9 cellular contexts compared by ENCODE assay signal in the genomic region with DNA sequence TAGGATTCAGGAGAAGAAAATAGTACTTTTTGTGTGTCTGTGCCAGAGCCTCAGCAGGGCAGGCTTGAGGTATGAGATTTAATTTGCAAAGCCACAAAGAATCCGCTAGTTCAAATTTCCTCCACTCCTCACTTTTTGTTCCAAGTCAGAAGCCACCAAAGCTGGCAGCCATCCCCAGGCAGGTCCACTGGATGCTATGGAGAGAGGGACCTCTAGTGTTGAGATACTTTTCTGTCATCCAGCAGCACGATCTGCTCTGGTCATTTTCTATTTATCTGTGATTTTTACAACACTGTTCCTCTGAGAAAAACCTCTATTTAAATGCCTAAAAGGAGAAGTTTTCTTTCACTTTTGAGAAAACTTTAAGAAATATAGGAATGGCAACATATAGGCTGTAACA.
DNase-seq lines count a peak whose midpoint lies in the region; ATAC-seq and TF ChIP-seq lines count a peak whose summit lies in the region.
"Had no signal": no experiment of that assay in that cellular context is flagged by ENCODE, and none has a peak within 500 bp of the region (broad histone marks: within the 10 kb centered on the region; RNA-seq: fewer than 3 reads in every experiment).

No MANE protein-coding gene starts in this region.

- no peak overlapping the region for H3K56ac ChIP-seq in mesendoderm (ENCODE audit: low read length)

- H3K4me2 ChIP-seq in mesendoderm (ENCODE audit: low read length), result no peak overlapping the region

- TF ChIP-seq CTCF in HFFc6 (IDR thresholded peaks at IDR 0.05) (peak; percentile 83), endodermal cell (conservative IDR thresholded peaks at IDR 0.05) (peak; percentile 93)

- H3K9me3 ChIP-seq in endodermal cell (ENCODE audit: control insufficient read depth, low read length), result peaks cover 15% of the 10 kb centered on the region
- H3K9me3 ChIP-seq: neutrophil had no signal

- no peak overlapping the region for H4K5ac ChIP-seq in mesendoderm (ENCODE audit: low read length)

- no peaks in the 10 kb centered on the region for H3K79me2 ChIP-seq in mesendoderm (ENCODE audit: control insufficient read depth, insufficient read depth, low read length)

- H3K9ac ChIP-seq in endodermal cell (ENCODE audit: extremely low read depth, low read length, poor library complexity, severe bottlenecking), result no peak overlapping the region
- H3K9ac ChIP-seq in mesendoderm (ENCODE audit: low read length), result no peak overlapping the region

- H3K27ac ChIP-seq in endodermal cell (ENCODE audit: low read depth, low read length), result no peak overlapping the region
- H3K27ac ChIP-seq in mesendoderm (ENCODE audit: low read depth, low read length), result no peak overlapping the region
- H3K27ac ChIP-seq: neutrophil had no signal

- H2AK5ac ChIP-seq in mesendoderm (ENCODE audit: low read length), result no peak overlapping the region

- no peak for ATAC-seq in HG02981 (IDR thresholded peaks at IDR 0.05; ENCODE audit: unreplicated experiment)
- no peak for ATAC-seq in HG02610 (IDR thresholded peaks at IDR 0.05; ENCODE audit: unreplicated experiment)
- no peak for ATAC-seq in GM19395 (IDR thresholded peaks at IDR 0.05; ENCODE audit: unreplicated experiment)

- H2BK120ac ChIP-seq in mesendoderm (ENCODE audit: low read depth, low read length), result no peak overlapping the region

- no peak overlapping the region for H3K27ac Mint-ChIP-seq in HFFc6
- no peak overlapping the region for H3K27ac Mint-ChIP-seq in endodermal cell

- no peak overlapping the region for H4K8ac ChIP-seq in mesendoderm (ENCODE audit: low read depth, low read length)

- H3K4me1 ChIP-seq in endodermal cell (ENCODE audit: control insufficient read depth, insufficient read depth, low read length) (no peaks in the 10 kb centered on the region), mesendoderm (ENCODE audit: control insufficient read depth, low read depth, low read length) (no peaks in the 10 kb centered on the region)

- H3K36me3 Mint-ChIP-seq in HFFc6 (ENCODE audit: low read depth) (no peaks in the 10 kb centered on the region), endodermal cell (ENCODE audit: low read depth) (peaks cover 2% of the 10 kb centered on the region)

- H2BK5ac ChIP-seq in mesendoderm (ENCODE audit: low read length), result no peak overlapping the region

- no peak overlapping the region for H3K4ac ChIP-seq in mesendoderm (ENCODE audit: low read depth, low read length)

- H3K4me3 Mint-ChIP-seq in HFFc6 (no peak overlapping the region; the same call in 1 of the 2 replicates), endodermal cell (no peak overlapping the region)

- no peaks in the 10 kb centered on the region for H3K79me1 ChIP-seq in mesendoderm (ENCODE audit: low read length)

- DNase-seq in D341Med (ENCODE audit: low spot score) (peak; percentile 51), HFFc6 (peak; percentile 57), OCI-M1 (lab: John Stamatoyannopoulos, UW) (peak; percentile 27), endodermal cell (peak; percentile 83), mesendoderm (peak; percentile 80)

- H2BK15ac ChIP-seq in mesendoderm (replicated peaks; ENCODE audit: low read depth), result no peak overlapping the region

- H3K27me3 Mint-ChIP-seq in HFFc6 (ENCODE audit: insufficient read depth), result peaks cover 37% of the 10 kb centered on the region
- H3K27me3 Mint-ChIP-seq in endodermal cell (ENCODE audit: insufficient read depth), result peaks cover 5% of the 10 kb centered on the region

- H3K27me3 ChIP-seq in endodermal cell (ENCODE audit: control insufficient read depth, insufficient read depth, low read length, poor library complexity, severe bottlenecking) (no peaks in the 10 kb centered on the region), mesendoderm (ENCODE audit: insufficient read depth, low read length, poor library complexity) (no peaks in the 10 kb centered on the region)

- no peak overlapping the region for H3K4me3 ChIP-seq in endodermal cell (ENCODE audit: low read length)
- no peak overlapping the region for H3K4me3 ChIP-seq in mesendoderm (ENCODE audit: low read length)

- peaks cover 30% of the 10 kb centered on the region for H3K4me1 Mint-ChIP-seq in HFFc6 (ENCODE audit: low read depth)
- H3K4me1 Mint-ChIP-seq in endodermal cell, result peaks cover 8% of the 10 kb centered on the region

- H3K23ac ChIP-seq in mesendoderm (ENCODE audit: low read length), result no peak overlapping the region

- no peak overlapping the region for H3K18ac ChIP-seq in mesendoderm (ENCODE audit: low read length)

- WGBS in endodermal cell (ENCODE audit: insufficient coverage in 1 of 2, insufficient read length in 1 of 2), 2 experiments, result 13 to 27% methylated on average over 1 to 2 of the region's 2 CpGs
- WGBS in mesendoderm (ENCODE audit: extremely low coverage, insufficient coverage, low lambda C conversion rate), result no CpG with 5 or more reads among the region's 2 CpGs

- H3K9me3 Mint-ChIP-seq in HFFc6 (no peaks in the 10 kb centered on the region), endodermal cell (peaks cover 19% of the 10 kb centered on the region)

- no peaks in the 10 kb centered on the region for H3K36me3 ChIP-seq in endodermal cell (ENCODE audit: control insufficient read depth, insufficient read depth, low read length)
- no peaks in the 10 kb centered on the region for H3K36me3 ChIP-seq in mesendoderm (ENCODE audit: control insufficient read depth, insufficient read depth, low read length)
- H3K36me3 ChIP-seq: neutrophil had no signal

Comparison
In these comparisons a context has a peak if more than half of its experiments do, and no peak if none do; other contexts are left out.
1. DNase-seq: peak in every context shown above with its lines; median percentile 83 in endodermal cell; 80 in mesendoderm; 57 in HFFc6; 51 in D341Med; 27 in OCI-M1.